7 cellular contexts compared by ENCODE assay signal in the genomic region with DNA sequence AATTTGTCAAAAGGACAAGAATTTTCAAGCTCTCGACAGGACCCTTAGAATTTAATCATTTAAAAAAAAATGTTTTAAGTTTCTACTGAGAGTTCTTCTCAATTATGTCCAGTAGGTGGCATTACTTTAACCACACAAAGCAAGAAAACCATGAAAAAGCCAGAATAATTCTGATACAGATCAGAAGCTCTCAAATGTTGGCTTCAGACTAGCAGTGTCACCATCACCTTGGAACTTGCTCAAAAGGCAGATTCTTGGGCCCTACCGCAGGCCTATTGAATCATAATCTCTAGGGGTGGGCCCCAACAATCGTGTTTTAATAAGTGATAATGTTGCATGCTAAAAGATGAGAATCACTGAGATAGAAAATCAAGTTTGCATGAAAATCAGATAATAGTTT.
DNase-seq lines count a peak whose midpoint lies in the region; ATAC-seq, FAIRE-seq and TF ChIP-seq lines count a peak whose summit lies in the region.

No MANE protein-coding gene starts in this region.

- FAIRE-seq in GM12891 (lab: Jason Lieb, UNC) = no peak

- DNase-seq in GM12891 (ENCODE audit: insufficient read length, low spot score) (peak; percentile 11), NCI-H2227 treated with DMSO at 0.1 percent for 48 hours (lab: John Stamatoyannopoulos, UW) (peak; percentile 58), T47D (ENCODE audit: low read depth in 1 of 2, low spot score in 1 of 2) (peak; percentile 31 to 69)
- no peak for DNase-seq in stimulated activated naive CD8-positive, alpha-beta T cell treated with anti-CD3 and anti-CD28 coated beads, Interleukin-15, Interleukin-2, amounts not matched to agents 100 U/mL and 50 U/mL, for 24 hours

- no peak overlapping the region for H3K27ac ChIP-seq in liver (ENCODE audit: low read depth in 1 of 2, low read length in 2 of 2)

- 43% methylated on average over 3 of the region's 3 CpGs for WGBS in liver

- no peak for TF ChIP-seq POLR2A in GM12891 (IDR thresholded peaks at IDR 0.05; ENCODE audit: low read depth, low read length)

- ATAC-seq in HG02981 (IDR thresholded peaks at IDR 0.05; ENCODE audit: unreplicated experiment) = peak; percentile 52
- ATAC-seq in activated CD4-positive, CD25-positive, alpha-beta regulatory T cell treated with anti-CD3 and anti-CD28 coated beads, Interleukin-2, amount 50 U/mL, for 24 hours = no peak
- no peak for ATAC-seq in stimulated activated naive CD8-positive, alpha-beta T cell treated with anti-CD3 and anti-CD28 coated beads, Interleukin-15, Interleukin-2, amounts not matched to agents 100 U/mL and 50 U/mL, for 24 hours

- H3K4me3 ChIP-seq in liver (ENCODE audit: low read depth in 1 of 3, low read length in 3 of 3) = no peak overlapping the region

- no peak overlapping the region for H3K9ac ChIP-seq in liver (ENCODE audit: low read depth in 1 of 2, low read length in 2 of 2)

- no peaks in the 10 kb centered on the region for H3K4me1 ChIP-seq in liver (ENCODE audit: control insufficient read depth in 4 of 4, insufficient read depth in 4 of 4, low read length in 3 of 4)

- H3K9me3 ChIP-seq in liver (ENCODE audit: control insufficient read depth in 4 of 4, low read length in 3 of 4) = no peaks in the 10 kb centered on the region

- in situ Hi-C loops in T47D (cut with HindIII; ENCODE audit: low pct_unique_long_range_greater_than_20kb, low sequenced_read_pairs) = no loop called here

- peak; percentile 44 for TF ChIP-seq CTCF in liver (IDR thresholded peaks at IDR 0.05; ENCODE audit: low read depth, low read length, missing input control)

- no peaks in the 10 kb centered on the region for H3K27me3 ChIP-seq in liver (ENCODE audit: control insufficient read depth in 4 of 4, insufficient read depth in 4 of 4, low read length in 3 of 4)

- no peaks in the 10 kb centered on the region for H3K36me3 ChIP-seq in liver (ENCODE audit: control insufficient read depth in 4 of 4, insufficient read depth in 3 of 4, low read depth in 1 of 4, low read length in 3 of 4)

- peak; percentile 71 to 79 for TF ChIP-seq RAD21 in liver (IDR thresholded peaks at IDR 0.05)

TF ChIP-seq in GM12891, 5 proteins besides CTCF, POLR2A, EP300 and RAD21:
- TF ChIP-seq SPI1 (IDR thresholded peaks at IDR 0.05; ENCODE audit: low read depth, low read length) = no peak
- no peak for TF ChIP-seq POLR2AphosphoS5 (IDR thresholded peaks at IDR 0.05; ENCODE audit: low read depth, low read length)
- TF ChIP-seq PAX5 (IDR thresholded peaks at IDR 0.05; ENCODE audit: insufficient read depth, low read length, severe bottlenecking) = no peak
- no peak for TF ChIP-seq TAF1 (IDR thresholded peaks at IDR 0.05; ENCODE audit: low read depth, low read length)
- TF ChIP-seq POU2F2 (IDR thresholded peaks at IDR 0.05; ENCODE audit: low read depth, low read length) = no peak

TF ChIP-seq in liver, 16 proteins besides CTCF, POLR2A, EP300 and RAD21:
- no peak for TF ChIP-seq YY1 (IDR thresholded peaks at IDR 0.05)
- TF ChIP-seq HNF4G (IDR thresholded peaks at IDR 0.05) = no peak
- TF ChIP-seq, protein P1, sequence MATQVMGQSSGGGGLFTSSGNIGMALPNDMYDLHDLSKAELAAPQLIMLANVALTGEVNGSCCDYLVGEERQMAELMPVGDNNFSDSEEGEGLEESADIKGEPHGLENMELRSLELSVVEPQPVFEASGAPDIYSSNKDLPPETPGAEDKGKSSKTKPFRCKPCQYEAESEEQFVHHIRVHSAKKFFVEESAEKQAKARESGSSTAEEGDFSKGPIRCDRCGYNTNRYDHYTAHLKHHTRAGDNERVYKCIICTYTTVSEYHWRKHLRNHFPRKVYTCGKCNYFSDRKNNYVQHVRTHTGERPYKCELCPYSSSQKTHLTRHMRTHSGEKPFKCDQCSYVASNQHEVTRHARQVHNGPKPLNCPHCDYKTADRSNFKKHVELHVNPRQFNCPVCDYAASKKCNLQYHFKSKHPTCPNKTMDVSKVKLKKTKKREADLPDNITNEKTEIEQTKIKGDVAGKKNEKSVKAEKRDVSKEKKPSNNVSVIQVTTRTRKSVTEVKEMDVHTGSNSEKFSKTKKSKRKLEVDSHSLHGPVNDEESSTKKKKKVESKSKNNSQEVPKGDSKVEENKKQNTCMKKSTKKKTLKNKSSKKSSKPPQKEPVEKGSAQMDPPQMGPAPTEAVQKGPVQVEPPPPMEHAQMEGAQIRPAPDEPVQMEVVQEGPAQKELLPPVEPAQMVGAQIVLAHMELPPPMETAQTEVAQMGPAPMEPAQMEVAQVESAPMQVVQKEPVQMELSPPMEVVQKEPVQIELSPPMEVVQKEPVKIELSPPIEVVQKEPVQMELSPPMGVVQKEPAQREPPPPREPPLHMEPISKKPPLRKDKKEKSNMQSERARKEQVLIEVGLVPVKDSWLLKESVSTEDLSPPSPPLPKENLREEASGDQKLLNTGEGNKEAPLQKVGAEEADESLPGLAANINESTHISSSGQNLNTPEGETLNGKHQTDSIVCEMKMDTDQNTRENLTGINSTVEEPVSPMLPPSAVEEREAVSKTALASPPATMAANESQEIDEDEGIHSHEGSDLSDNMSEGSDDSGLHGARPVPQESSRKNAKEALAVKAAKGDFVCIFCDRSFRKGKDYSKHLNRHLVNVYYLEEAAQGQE (IDR thresholded peaks at IDR 0.05) = no peak
- TF ChIP-seq HNF4A (conservative IDR thresholded peaks at IDR 0.05) = no peak
- no peak for TF ChIP-seq SP1 (IDR thresholded peaks at IDR 0.05)
- TF ChIP-seq FOXA1 (IDR thresholded peaks at IDR 0.05) = no peak
- no peak for TF ChIP-seq NR2F2 (IDR thresholded peaks at IDR 0.05)
TF ChIP-seq in liver: peak in this region for 0.
